Comparison of ENCODE assay signal across 23 cellular contexts in genomic region chrY:8342173-8342572, GRCh38.
"Had no signal": no experiment of that assay in that cellular context is flagged by ENCODE, and none has a peak within 500 bp of the region (broad histone marks: within the 10 kb centered on the region; RNA-seq: fewer than 3 reads in every experiment).

No MANE protein-coding gene starts in this region.

- H3K4me1 ChIP-seq: colonic mucosa, esophagus muscularis mucosa, esophagus squamous epithelium, foreskin keratinocyte, gastroesophageal sphincter, heart left ventricle, heart right ventricle had no signal

- H3K27me3 ChIP-seq: colonic mucosa, dorsolateral prefrontal cortex, esophagus muscularis mucosa, esophagus squamous epithelium, foreskin keratinocyte, gastroesophageal sphincter, heart left ventricle, heart right ventricle had no signal

- H3K27ac ChIP-seq: colonic mucosa, coronary artery, dorsolateral prefrontal cortex, epithelial cell of prostate, esophagus muscularis mucosa, esophagus squamous epithelium, foreskin keratinocyte, gastroesophageal sphincter, heart left ventricle, heart right ventricle had no signal

- ATAC-seq: effector memory CD8-positive, alpha-beta T cell; esophagus mucosa; foreskin keratinocyte; gastroesophageal sphincter; heart left ventricle; heart right ventricle had no signal

- DNase-seq: colonic mucosa; cortex of kidney; dermis blood vessel endothelial cell; dorsolateral prefrontal cortex; effector CD4-positive, alpha-beta T cell; effector CD8-positive, alpha-beta T cell; effector memory CD4-positive, alpha-beta T cell; effector memory CD8-positive, alpha-beta T cell; endodermal cell; erythroblast; esophagus squamous epithelium; foreskin fibroblast; foreskin keratinocyte; foreskin melanocyte; glutamatergic neuron; head of caudate nucleus; heart left ventricle; heart right ventricle had no signal

- H3K9me3 ChIP-seq: colonic mucosa, esophagus muscularis mucosa, esophagus squamous epithelium, gastroesophageal sphincter, heart left ventricle, heart right ventricle had no signal

- H3K4me3 ChIP-seq: colonic mucosa, coronary artery, dorsolateral prefrontal cortex, esophagus muscularis mucosa, esophagus squamous epithelium, gastroesophageal sphincter, heart left ventricle, heart right ventricle had no signal

- H3K36me3 ChIP-seq: colonic mucosa, esophagus muscularis mucosa, esophagus squamous epithelium, gastroesophageal sphincter, heart left ventricle, heart right ventricle had no signal
